ENCODE assay signal across 19 cellular contexts in genomic region chr10:14667748-14668147, GRCh38.
DNase-seq lines count a peak whose midpoint lies in the region; ATAC-seq and TF ChIP-seq lines count a peak whose summit lies in the region.
"Had no signal": no experiment of that assay in that cellular context is flagged by ENCODE, and none has a peak within 500 bp of the region (broad histone marks: within the 10 kb centered on the region; RNA-seq: fewer than 3 reads in every experiment).

No MANE protein-coding gene starts in this region.

- no peaks in the 10 kb centered on the region for H3K27me3 ChIP-seq in trophoblast cell (ENCODE audit: insufficient read depth, low read length)
- H3K27me3 ChIP-seq in uterus = no peaks in the 10 kb centered on the region
- H3K27me3 ChIP-seq: BLaER1 had no signal

- H3K27ac Mint-ChIP-seq in activated CD4-positive, alpha-beta T cell treated with anti-CD3 and anti-CD28 coated beads for 36 hours = no peak overlapping the region
- H3K27ac Mint-ChIP-seq: CD8-positive, alpha-beta T cell; HFFc6 had no signal

- H2AK5ac ChIP-seq in trophoblast cell (ENCODE audit: low read length) = no peak overlapping the region

- H4K8ac ChIP-seq in trophoblast cell (ENCODE audit: low read depth, low read length) = no peak overlapping the region

- H2AFZ ChIP-seq in trophoblast cell (ENCODE audit: insufficient read depth, low read length, poor library complexity) = no peak overlapping the region

- peaks cover 6% of the 10 kb centered on the region for H3K79me1 ChIP-seq in trophoblast cell (ENCODE audit: low read length)

- no peak overlapping the region for H3K4me3 ChIP-seq in trophoblast cell (ENCODE audit: low read depth, low read length)
- no peak overlapping the region for H3K4me3 ChIP-seq in uterus
- H3K4me3 ChIP-seq: BLaER1 had no signal

- no CpG with 5 or more reads among the region's 4 CpGs for WGBS in trophoblast cell (ENCODE audit: extremely low coverage, insufficient coverage, insufficient read length)

- no peaks in the 10 kb centered on the region for H3K36me3 ChIP-seq in trophoblast cell (ENCODE audit: control insufficient read depth in 1 of 2, insufficient read depth in 2 of 2, low read length in 2 of 2)
- H3K36me3 ChIP-seq in uterus = no peaks in the 10 kb centered on the region
- H3K36me3 ChIP-seq: BLaER1 had no signal

- no peak overlapping the region for H3K4ac ChIP-seq in trophoblast cell (ENCODE audit: low read depth, low read length)

- TF ChIP-seq POLR2A in uterus (IDR thresholded peaks at IDR 0.05) = no peak

- no peak overlapping the region for H3K18ac ChIP-seq in trophoblast cell (ENCODE audit: low read length)

- no peak overlapping the region for H3K4me3 Mint-ChIP-seq in activated CD4-positive, alpha-beta T cell treated with anti-CD3 and anti-CD28 coated beads for 36 hours
- H3K4me3 Mint-ChIP-seq: CD8-positive, alpha-beta T cell; HFFc6 had no signal

- 0 out of 2 replicates have a peak overlapping the region, but pooled peaks have one; percentile 4 for H3K27ac ChIP-seq in 22Rv1
- H3K27ac ChIP-seq in trophoblast cell (ENCODE audit: low read depth, low read length) = peak overlapping the region; percentile 88
- H3K27ac ChIP-seq in uterus = peak overlapping the region; percentile 43 to 60
- H3K27ac ChIP-seq: BLaER1, HL-60 had no signal

- H3K23ac ChIP-seq in trophoblast cell (ENCODE audit: low read length) = no peak overlapping the region

- H3K4me2 ChIP-seq in trophoblast cell (ENCODE audit: low read length) = peak overlapping the region; percentile 26
- H3K4me2 ChIP-seq: BLaER1 had no signal

- no peak for ATAC-seq in activated CD4-positive, alpha-beta T cell treated with anti-CD3 and anti-CD28 coated beads for 36 hours
- ATAC-seq: CD8-positive, alpha-beta T cell; HCT116 had no signal

- no peaks in the 10 kb centered on the region for H3K79me2 ChIP-seq in trophoblast cell (ENCODE audit: control insufficient read depth, insufficient read depth, low read length, poor library complexity)

- H3K9me3 ChIP-seq in trophoblast cell (ENCODE audit: insufficient read depth, low read depth, low read length) = no peaks in the 10 kb centered on the region
- H3K9me3 ChIP-seq in uterus = no peaks in the 10 kb centered on the region

- no peak overlapping the region for H4K12ac ChIP-seq in trophoblast cell (ENCODE audit: low read depth, low read length)

- peaks cover 10% of the 10 kb centered on the region for H3K36me3 Mint-ChIP-seq in activated CD4-positive, alpha-beta T cell treated with anti-CD3 and anti-CD28 coated beads for 36 hours (ENCODE audit: low read depth)
- H3K36me3 Mint-ChIP-seq: CD8-positive, alpha-beta T cell had no signal

- DNase-seq in activated CD4-positive, alpha-beta T cell treated with anti-CD3 and anti-CD28 coated beads for 36 hours = peak; percentile 30
- no peak for DNase-seq in activated CD4-positive, alpha-beta T cell treated with anti-CD3 and anti-CD28 coated beads for 48 hours
- DNase-seq in trophoblast cell (no peak), uterus (no peak), amygdala (lab: John Stamatoyannopoulos, UW) (no peak), NCI-H2227 treated with DMSO at 0.1 percent for 48 hours (lab: John Stamatoyannopoulos, UW) (no peak)
- DNase-seq: 8988T; Calu3; CD8-positive, alpha-beta T cell; DMS79 treated with DMSO at 0.1 percent for 48 hours; GF-D8; GOT3; H7; HFFc6; IMR-90 had no signal

- peak overlapping the region; percentile 84 for H2BK120ac ChIP-seq in trophoblast cell (ENCODE audit: insufficient read depth, low read length, poor library complexity)

- intact Hi-C loops in activated CD4-positive, alpha-beta T cell treated with anti-CD3 and anti-CD28 coated beads for 36 hours (cut with DNase I, micrococcal nuclease) = loop anchor here in 1 of 2 experiments (5.0 kb wide), 1 partner anchor 155 kb away; no protein-coding TSS in a partner anchor
- intact Hi-C loops in uterus (cut with DNase I; ENCODE audit: low total_unique reads) = no loop called here

- H3K14ac ChIP-seq in trophoblast cell (ENCODE audit: low read length) = no peak overlapping the region

- H3K9me3 Mint-ChIP-seq in activated CD4-positive, alpha-beta T cell treated with anti-CD3 and anti-CD28 coated beads for 36 hours (ENCODE audit: low read depth) = peaks cover 13% of the 10 kb centered on the region
- H3K9me3 Mint-ChIP-seq: HFFc6 had no signal

- H3K9ac ChIP-seq in trophoblast cell (ENCODE audit: low read length) = no peak overlapping the region
- H3K9ac ChIP-seq: BLaER1 had no signal

- H3K4me1 Mint-ChIP-seq in activated CD4-positive, alpha-beta T cell treated with anti-CD3 and anti-CD28 coated beads for 36 hours = peaks cover 38% of the 10 kb centered on the region

- H3K4me1 ChIP-seq in trophoblast cell (ENCODE audit: control insufficient read depth in 1 of 2, insufficient read depth in 2 of 2, low read length in 2 of 2) = peaks cover 2 to 11% of the 10 kb centered on the region in 2 experiments
- peaks cover 6 to 8% of the 10 kb centered on the region in 2 donors for H3K4me1 ChIP-seq in uterus
- H3K4me1 ChIP-seq: BLaER1 had no signal

- POLR2A ChIA-PET in activated CD4-positive, alpha-beta T cell treated with anti-CD3 and anti-CD28 coated beads for 36 hours (lab: Charles Lee) = interaction anchor here (0.6 kb wide), 1 partner anchor 19 kb away, joined by 5 read pairs; no protein-coding TSS in a partner anchor

- CTCF ChIA-PET in activated CD4-positive, alpha-beta T cell treated with anti-CD3 and anti-CD28 coated beads for 36 hours (lab: Charles Lee) = no interaction called here

- H2BK5ac ChIP-seq in trophoblast cell (ENCODE audit: low read depth, low read length, poor library complexity) = peak overlapping the region; percentile 53

- H2BK12ac ChIP-seq in trophoblast cell (ENCODE audit: low read length) = peak overlapping the region; percentile 55

- peak overlapping the region; percentile 82 for H4K91ac ChIP-seq in trophoblast cell (ENCODE audit: low read depth, low read length)

- no peaks in the 10 kb centered on the region for H3K27me3 Mint-ChIP-seq in activated CD4-positive, alpha-beta T cell treated with anti-CD3 and anti-CD28 coated beads for 36 hours

- TF ChIP-seq CTCF in 22Rv1 (IDR thresholded peaks at IDR 0.05) (no peak), uterus (IDR thresholded peaks at IDR 0.05) (no peak)

Comparison
In these comparisons a context has a peak if more than half of its experiments do, and no peak if none do; other contexts are left out.
1. H3K27ac ChIP-seq: peak in every context shown above with its lines; median percentile 88 in trophoblast cell; 52 in uterus; 4 in 22Rv1.